ENCODE assay signal across 8 cellular contexts in the genomic region with DNA sequence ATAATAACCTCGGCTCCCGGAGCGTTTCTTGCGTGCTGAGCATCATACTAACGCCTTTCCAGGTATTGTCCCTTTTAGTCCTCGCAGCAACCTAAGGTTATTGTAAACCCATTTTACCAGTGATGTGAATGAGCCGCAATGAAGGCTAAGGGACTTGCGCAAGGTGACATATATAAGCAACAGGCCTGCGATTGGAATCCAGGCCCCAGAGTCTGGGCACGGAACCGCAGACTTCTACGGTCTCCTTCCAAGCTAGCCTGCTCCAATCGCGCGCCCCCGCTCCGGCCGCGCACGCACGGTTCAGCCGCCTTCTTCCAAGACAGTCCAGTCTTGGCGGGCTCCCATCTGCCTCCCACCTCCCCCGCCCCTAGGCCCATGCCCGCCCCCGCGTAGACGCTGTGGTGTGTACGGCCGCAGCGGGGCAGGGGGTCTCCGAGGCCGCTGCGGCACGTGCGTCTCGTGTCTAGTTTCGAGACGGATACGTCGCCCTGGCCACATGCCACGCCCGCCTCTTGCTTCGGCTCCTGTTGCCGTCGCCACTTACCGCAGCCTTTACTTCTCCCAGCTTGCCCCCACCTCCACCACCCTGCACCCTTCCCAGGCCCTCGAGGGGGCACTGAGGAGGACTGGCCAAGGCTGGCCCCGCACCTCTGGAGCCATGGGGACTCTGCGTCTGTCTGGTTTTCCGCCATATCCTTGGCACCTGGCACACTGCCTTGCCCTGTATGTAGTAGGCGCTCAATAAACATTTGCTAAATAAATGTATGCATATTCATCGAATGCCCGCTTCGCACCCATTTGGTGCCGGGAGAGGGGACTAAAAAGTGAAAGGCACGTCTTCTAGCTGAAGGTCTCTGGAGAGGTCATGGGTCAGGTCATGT. TPM values are rescaled to one million over a fixed set of nuclear protein-coding genes. Genes with fewer than 3 reads are reported as not detected.
DNase-seq lines count a peak whose midpoint lies in the region; TF ChIP-seq lines count a peak whose summit lies in the region.

No MANE protein-coding gene starts in this region.

- H3K36me3 ChIP-seq in Caco-2 (ENCODE audit: control insufficient read depth, insufficient read depth, low read length) (no peaks in the 10 kb centered on the region), HUES48 (ENCODE audit: control insufficient read depth, insufficient read depth, low read length) (no peaks in the 10 kb centered on the region), neuron (ENCODE audit: insufficient read depth, low read length) (no peaks in the 10 kb centered on the region)

- H3K9ac ChIP-seq in HUES48 (ENCODE audit: low read depth, low read length): no peak overlapping the region

- no peaks in the 10 kb centered on the region for H3K36me3 Mint-ChIP-seq in Caco-2 (ENCODE audit: insufficient read depth, unreplicated experiment)

- peak overlapping the region; percentile 7 for H2AFZ ChIP-seq in neuron (ENCODE audit: low read depth, low read length)

- H3K4me3 ChIP-seq in Caco-2 (ENCODE audit: low read depth, low read length) (peak overlapping the region; percentile 39; the same call in 1 of the 2 replicates), HUES48 (ENCODE audit: low read depth, low read length) (peak overlapping the region; percentile 64), fibroblast of the aortic adventitia (ENCODE audit: low read depth, low read length) (peak overlapping the region; percentile 64), neuron (ENCODE audit: low read length) (peak overlapping the region; percentile 58)

- H3K27me3 ChIP-seq in Caco-2 (replicated peaks; ENCODE audit: control insufficient read depth, insufficient read depth, low read length) (peaks cover 4% of the 10 kb centered on the region; the same call in 1 of the 2 replicates), HUES48 (ENCODE audit: control insufficient read depth, insufficient read depth, low read length) (peaks cover 50% of the 10 kb centered on the region), neuron (ENCODE audit: insufficient read depth, low read length) (peaks cover 6% of the 10 kb centered on the region)

- H3K27me3 Mint-ChIP-seq in Caco-2 (ENCODE audit: insufficient read depth, unreplicated experiment): peaks cover 36% of the 10 kb centered on the region

- no peaks in the 10 kb centered on the region for H3K9me3 Mint-ChIP-seq in Caco-2 (ENCODE audit: unreplicated experiment)

- intact Hi-C loops in Caco-2 (cut with micrococcal nuclease; ENCODE audit: unreplicated experiment): loop anchor here (5.0 kb wide), 1 partner anchor 84 kb away; a partner anchor contains a TSS

- H3K4me1 Mint-ChIP-seq in Caco-2 (ENCODE audit: low read depth, unreplicated experiment): peaks cover 7% of the 10 kb centered on the region

- no peak for TF ChIP-seq CTCF in Caco-2 (IDR thresholded peaks at IDR 0.05; ENCODE audit: insufficient read depth in 1 of 2, low read depth in 1 of 2, low read length in 1 of 2, severe bottlenecking in 1 of 2, unreplicated experiment in 1 of 2)
- TF ChIP-seq CTCF in fibroblast of the aortic adventitia (IDR thresholded peaks at IDR 0.05; ENCODE audit: insufficient read depth, low read length): no peak

- no peaks in the 10 kb centered on the region for H3K9me3 ChIP-seq in Caco-2
- H3K9me3 ChIP-seq in HUES48 (ENCODE audit: control insufficient read depth, insufficient read depth, low read length): no peaks in the 10 kb centered on the region
- H3K9me3 ChIP-seq in neuron (ENCODE audit: low read length): no peaks in the 10 kb centered on the region

- peak overlapping the region; percentile 78 for H3K4me3 Mint-ChIP-seq in Caco-2 (ENCODE audit: unreplicated experiment)

- H3K27ac ChIP-seq in HUES48 (ENCODE audit: low read depth, low read length): no peak overlapping the region

- peaks cover 4% of the 10 kb centered on the region; the same call in 1 of the 2 replicates for H3K4me1 ChIP-seq in Caco-2
- peaks cover 12% of the 10 kb centered on the region for H3K4me1 ChIP-seq in HUES48 (ENCODE audit: control insufficient read depth, insufficient read depth, low read length)
- H3K4me1 ChIP-seq in neuron (ENCODE audit: insufficient read depth, low read length): peaks cover 12% of the 10 kb centered on the region

- H3K27ac Mint-ChIP-seq in Caco-2 (ENCODE audit: unreplicated experiment): no peak overlapping the region

- no TSS peak for BruUV-seq in Caco-2 (replicated peaks; lab: Mats Ljungman, UMichigan)

- DNase-seq in Caco-2 (peak in 1 of 2 experiments; percentile 20), activated T-cell treated with anti-CD3 and anti-CD28 coated beads for 48 hours (ENCODE audit: low read depth) (peak; percentile 14), fibroblast of the aortic adventitia (ENCODE audit: low read depth) (peak; percentile 50), SW480 (ENCODE audit: low spot score) (no peak), epidermal melanocyte (ENCODE audit: insufficient read length, low spot score) (no peak), AG08395 (ENCODE audit: low spot score) (no peak)

- CTCF ChIA-PET in Caco-2 (lab: Charles Lee): interaction anchor here (0.6 kb wide), 1 partner anchor 27 kb away, joined by 3 read pairs; no protein-coding TSS in a partner anchor

- POLR2A ChIA-PET in Caco-2 (lab: Charles Lee): interaction anchor here (0.6 kb wide), 2 partner anchors 40 to 209 kb away, joined by 5 to 6 read pairs; no protein-coding TSS in a partner anchor

RNA-seq across cellular contexts. Expression of a gene that starts 0.9 kb away (rescaled TPM):
- total RNA-seq in Caco-2 (2022) (0.65 and 0.84 TPM in 2 replicates), fibroblast of the aortic adventitia (ENCODE audit: low replicate concordance) (2.6 and 3.0 TPM in 2 replicates)

Comparison
In these comparisons a context has a peak if more than half of its experiments do, and no peak if none do; other contexts are left out.
1. DNase-seq: peak in activated T-cell treated with anti-CD3 and anti-CD28 coated beads for 48 hours (single experiment) and fibroblast of the aortic adventitia (single experiment); none in SW480 (single experiment), epidermal melanocyte (single experiment) and AG08395 (single experiment).
2. Peak in every context shown above with its lines, with median percentiles within 50 percentile points of each other: H3K4me3 ChIP-seq.